Comparison of ENCODE assay signal across 9 cellular contexts in the genomic region with DNA sequence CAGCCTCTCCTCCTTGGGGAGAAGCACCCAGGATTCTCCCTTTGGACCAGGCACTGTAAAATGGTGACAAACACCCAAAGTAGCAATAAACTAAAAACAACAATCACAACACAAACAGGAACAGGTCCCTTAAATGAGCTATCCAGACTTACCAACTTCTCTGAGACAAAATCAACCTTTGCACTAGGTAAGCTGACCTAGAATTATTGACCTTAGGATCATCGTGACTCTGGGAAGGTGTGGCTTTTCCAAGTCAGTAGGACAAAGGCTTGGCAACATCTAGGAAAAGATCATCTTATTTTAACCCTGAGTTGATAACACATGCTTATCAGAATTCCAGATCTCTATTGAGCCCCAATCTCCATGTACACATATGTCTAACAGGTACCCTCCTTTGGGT.
"Had no signal": no experiment of that assay in that cellular context is flagged by ENCODE, and none has a peak within 500 bp of the region (broad histone marks: within the 10 kb centered on the region; RNA-seq: fewer than 3 reads in every experiment).

No MANE protein-coding gene starts in this region.

- H3K9me3 Mint-ChIP-seq: HFFc6 had no signal

- H3K4me3 ChIP-seq: GM23248, HAP-1 had no signal

- H3K4me3 Mint-ChIP-seq: HFFc6, IgD-negative memory B cell had no signal

- H3K9ac ChIP-seq: GM23248 had no signal

- H3K4me1 Mint-ChIP-seq: IgD-negative memory B cell had no signal

- H3K4me1 ChIP-seq: HAP-1 had no signal

- H3K27me3 Mint-ChIP-seq: IgD-negative memory B cell had no signal

- H3K27ac Mint-ChIP-seq: HFFc6, IgD-negative memory B cell had no signal

- H3K27ac ChIP-seq: GM23248, HL-60 had no signal

- H3K36me3 ChIP-seq: HAP-1 had no signal

- ATAC-seq: HCT116, HepG2 had no signal

- H3K9me3 ChIP-seq: HAP-1 had no signal

- H2AFZ ChIP-seq: GM23248 had no signal

- DNase-seq: GM23248, GOT3, H7, HFFc6 had no signal
